17 cellular contexts compared by ENCODE assay signal in the genomic region with DNA sequence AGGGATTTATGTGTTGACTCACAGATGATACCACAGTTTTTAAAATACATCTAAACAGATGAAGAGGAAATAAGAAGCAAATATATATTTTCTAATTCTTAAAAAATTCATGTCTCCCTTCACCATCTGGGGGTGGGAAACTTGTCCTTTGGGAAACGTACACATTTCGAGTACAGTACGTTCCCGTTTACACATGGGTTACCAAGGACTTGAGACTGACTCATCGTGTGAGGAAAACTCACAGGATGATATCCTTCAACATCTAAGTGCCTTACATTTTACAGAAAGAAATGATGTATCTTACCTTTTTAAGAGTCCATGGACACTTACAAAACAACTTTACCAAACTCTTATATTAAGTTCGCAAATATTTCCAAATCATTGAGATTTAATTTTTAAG.
"Had no signal": no experiment of that assay in that cellular context is flagged by ENCODE, and none has a peak within 500 bp of the region (broad histone marks: within the 10 kb centered on the region; RNA-seq: fewer than 3 reads in every experiment).

No MANE protein-coding gene starts in this region.

- H3K36me3 ChIP-seq: ovary had no signal

- FAIRE-seq: endometrium, small intestine had no signal

- H3K4me2 ChIP-seq: SK-N-SH had no signal

- H3K9me3 ChIP-seq: adrenal gland, ovary, SK-N-SH had no signal

- H3K4me3 ChIP-seq: adrenal gland, ovary had no signal

- H3K27me3 Mint-ChIP-seq: activated T-helper 17 cell treated with anti-CD3 and anti-CD28 coated beads, Interleukin-2, amount 50 U/mL, for 72 hours; T-helper 17 cell had no signal

- H3K27me3 ChIP-seq: adrenal gland, ovary had no signal

- H3K9me3 Mint-ChIP-seq: activated naive CD4-positive, alpha-beta T cell treated with anti-CD3 and anti-CD28 coated beads, Interleukin-2, amount 10 ng/mL, durations not matched to agents 7 days and 5 days; activated T-helper 17 cell treated with anti-CD3 and anti-CD28 coated beads, Interleukin-2, amount 50 U/mL, for 72 hours; neural crest cell had no signal

- H3K27ac ChIP-seq: ovary had no signal

- H3K27ac Mint-ChIP-seq: activated naive CD4-positive, alpha-beta T cell treated with anti-CD3 and anti-CD28 coated beads, Interleukin-2, amount 10 ng/mL, durations not matched to agents 7 days and 5 days; activated T-helper 17 cell treated with anti-CD3 and anti-CD28 coated beads, Interleukin-2, amount 50 U/mL, for 72 hours; T-helper 17 cell had no signal

- H3K4me3 Mint-ChIP-seq: activated naive CD4-positive, alpha-beta T cell treated with anti-CD3 and anti-CD28 coated beads, Interleukin-2, amount 10 ng/mL, durations not matched to agents 7 days and 5 days; activated T-helper 17 cell treated with anti-CD3 and anti-CD28 coated beads, Interleukin-2, amount 50 U/mL, for 72 hours; neural crest cell; T-helper 17 cell had no signal

- H3K9me2 ChIP-seq: SK-N-SH had no signal

- H3K9ac ChIP-seq: SK-N-SH had no signal

- DNase-seq: activated CD4-positive, alpha-beta T cell treated with anti-CD3 and anti-CD28 coated beads, Interleukin-2, amount 50 U/mL, for 1 hour; activated naive CD4-positive, alpha-beta T cell treated with anti-CD3 and anti-CD28 coated beads, Interleukin-2, amount 10 ng/mL, durations not matched to agents 7 days and 5 days; activated T-cell treated with anti-CD3 and anti-CD28 coated beads for 4 hours; adrenal gland; islet precursor cell; mesendoderm; ovary; Right ventricle myocardium superior; SK-N-SH; small intestine; stimulated activated naive CD4-positive, alpha-beta T cell; substantia nigra; T-helper 17 cell; trophoblast cell had no signal
